In genomic region chr7:106774768-106775551, GRCh38 we compare ENCODE assay signal across 9 cellular contexts.
DNase-seq lines count a peak whose midpoint lies in the region; ATAC-seq and TF ChIP-seq lines count a peak whose summit lies in the region.
"Had no signal": no experiment of that assay in that cellular context is flagged by ENCODE, and none has a peak within 500 bp of the region (broad histone marks: within the 10 kb centered on the region; RNA-seq: fewer than 3 reads in every experiment).

No MANE protein-coding gene starts in this region.

- CTCF ChIA-PET in Panc1 (lab: Charles Lee), result no interaction called here

- no peak for TF ChIP-seq CTCF in Panc1 (IDR thresholded peaks at IDR 0.05)
- no peak for TF ChIP-seq CTCF in cardiac fibroblast (IDR thresholded peaks at IDR 0.05; ENCODE audit: low read depth, low read length)

- H3K4me1 ChIP-seq in Panc1 (ENCODE audit: control insufficient read depth, insufficient read depth, low read length), result peaks cover 9% of the 10 kb centered on the region; the same call in 1 of the 2 replicates

- POLR2A ChIA-PET in Panc1 (lab: Charles Lee), result no interaction called here

- H3K36me3 ChIP-seq in Panc1 (ENCODE audit: control insufficient read depth, insufficient read depth, low read length), result no peaks in the 10 kb centered on the region

- H3K4me3 ChIP-seq in Panc1 (ENCODE audit: low read depth in 2 of 2, low read length in 2 of 2) (peak overlapping the region; percentile 2 to 53; a peak in 3 of 4 replicates), cardiac fibroblast (replicated peaks in 1 of 2; ENCODE audit: low read depth in 2 of 2, low read length in 2 of 2) (peak overlapping the region in 1 of 2 donors; percentile 19)

- peak; percentile 72 for ATAC-seq in Panc1

- H3K9me3 ChIP-seq in Panc1 (ENCODE audit: control insufficient read depth, insufficient read depth, low read depth, low read length), result no peaks in the 10 kb centered on the region

- intact Hi-C loops in Panc1 (cut with micrococcal nuclease; ENCODE audit: unreplicated experiment), result no loop called here

- DNase-seq in HCEC 1CT, result peak; percentile 53
- DNase-seq in Panc1 (ENCODE audit: low read depth, low spot score), result no peak
- peak; percentile 56 to 77 for DNase-seq in cardiac fibroblast (ENCODE audit: low read depth in 2 of 2)
- DNase-seq in stimulated activated CD4-positive, alpha-beta T cell treated with anti-CD3 and anti-CD28 coated beads, Interleukin-15, amount 100 ng/mL, for 48 hours (ENCODE audit: low read depth in 2 of 2), result peak; percentile 27 to 37
- no peak for DNase-seq in Kasumi-1 (lab: John Stamatoyannopoulos, UW)
- DNase-seq in NCI-H2107 (lab: John Stamatoyannopoulos, UW), result no peak
- DNase-seq in GDM1 (lab: John Stamatoyannopoulos, UW), result no peak
- DNase-seq in medulla oblongata (ENCODE audit: extremely low spot score), result no peak
- DNase-seq: NCI-H774 had no signal

- H3K27me3 ChIP-seq in Panc1 (ENCODE audit: control insufficient read depth, insufficient read depth, low read length), result no peaks in the 10 kb centered on the region

- no TSS peak for BruUV-seq in Panc1 (replicated peaks; lab: Mats Ljungman, UMichigan)

- no peak overlapping the region for H3K27ac ChIP-seq in Panc1 (ENCODE audit: low read length)

- in situ Hi-C loops in Panc1 (cut with HindIII; ENCODE audit: low pct_unique_long_range_greater_than_20kb, low sequenced_read_pairs), result no loop called here

Comparison
In these comparisons a context has a peak if more than half of its experiments do, and no peak if none do; other contexts are left out.
1. DNase-seq: peak in HCEC 1CT (single experiment), cardiac fibroblast (2 of 2) and stimulated activated CD4-positive, alpha-beta T cell treated with anti-CD3 and anti-CD28 coated beads, Interleukin-15, amount 100 ng/mL, for 48 hours (2 of 2); none in Panc1 (single experiment), Kasumi-1 (0 of 2), NCI-H2107 (single experiment), GDM1 (single experiment) and medulla oblongata (single experiment).